ENCODE assay signal across 7 cellular contexts in the genomic region with DNA sequence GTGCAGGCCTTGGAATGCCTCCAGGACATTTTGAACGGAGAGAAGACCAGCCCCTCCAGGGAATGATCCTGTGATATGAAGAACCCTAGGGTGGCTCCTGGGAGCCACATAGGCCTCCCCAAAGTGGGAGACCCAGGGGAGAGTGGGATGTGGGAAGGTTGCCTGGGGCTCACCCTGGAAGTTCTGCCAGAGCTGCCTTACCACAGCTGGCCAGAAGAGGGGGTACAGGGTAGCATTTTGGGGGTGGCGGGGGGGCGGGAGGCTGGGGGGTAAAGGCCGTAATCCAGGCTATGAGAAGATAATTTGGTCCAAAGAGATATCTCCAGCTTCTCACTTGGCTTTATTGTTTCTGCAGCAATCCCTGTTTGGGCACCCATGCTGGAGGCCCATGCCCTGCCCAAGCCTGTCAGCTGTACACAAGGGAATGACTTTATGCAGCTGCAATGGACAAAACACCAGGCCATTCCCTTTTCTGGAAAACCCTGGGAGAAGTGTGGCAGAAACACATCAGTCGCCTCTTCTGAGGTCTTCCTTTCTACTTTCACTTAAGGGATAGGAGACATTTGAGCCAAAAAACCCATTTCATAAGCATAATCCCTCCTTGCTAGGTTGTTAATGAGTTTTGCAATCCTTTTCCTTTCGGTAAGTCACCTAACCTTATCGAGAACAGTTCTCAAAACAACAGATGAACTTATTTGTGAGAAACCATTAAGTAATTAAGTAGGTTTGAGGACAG.
DNase-seq lines count a peak whose midpoint lies in the region; ATAC-seq lines count a peak whose summit lies in the region.
"Had no signal": no experiment of that assay in that cellular context is flagged by ENCODE, and none has a peak within 500 bp of the region (broad histone marks: within the 10 kb centered on the region; RNA-seq: fewer than 3 reads in every experiment).

No MANE protein-coding gene starts in this region.

- H3K27ac Mint-ChIP-seq in stimulated activated naive CD8-positive, alpha-beta T cell treated with anti-CD3 and anti-CD28 coated beads, Interleukin-15, amount 100 ng/mL, for 72 hours, result no peak overlapping the region
- H3K27ac Mint-ChIP-seq: T-helper 2 cell treated with Interferon-gamma antibody and Interleukin-4, amounts not matched to agents 5 μg/mL and 100 μg/mL, for 36 hours had no signal

- H3K4me1 Mint-ChIP-seq in stimulated activated naive CD8-positive, alpha-beta T cell treated with anti-CD3 and anti-CD28 coated beads, Interleukin-15, amount 100 ng/mL, for 72 hours, result peaks cover 5% of the 10 kb centered on the region

- H3K4me3 Mint-ChIP-seq in stimulated activated naive CD8-positive, alpha-beta T cell treated with anti-CD3 and anti-CD28 coated beads, Interleukin-15, amount 100 ng/mL, for 72 hours, result no peak overlapping the region
- H3K4me3 Mint-ChIP-seq: T-helper 2 cell treated with Interferon-gamma antibody and Interleukin-4, amounts not matched to agents 5 μg/mL and 100 μg/mL, for 36 hours had no signal

- DNase-seq in stimulated activated naive CD8-positive, alpha-beta T cell treated with anti-CD3 and anti-CD28 coated beads, Interleukin-15, Interleukin-2, amounts not matched to agents 100 U/mL and 50 U/mL, for 24 hours, result peak; percentile 49
- no peak for DNase-seq in stimulated activated naive CD8-positive, alpha-beta T cell treated with anti-CD3 and anti-CD28 coated beads, Interleukin-15, amount 100 ng/mL, for 72 hours
- DNase-seq in globus pallidus (ENCODE audit: low spot score), result peak; percentile 20
- DNase-seq in NK-92 treated with Interleukin-12 subunit alpha and Interleukin-12 subunit beta, amount 100 ng/mL, for 24 hours (lab: John Stamatoyannopoulos, UW), result no peak

- H3K9me3 Mint-ChIP-seq in stimulated activated naive CD8-positive, alpha-beta T cell treated with anti-CD3 and anti-CD28 coated beads, Interleukin-15, amount 100 ng/mL, for 72 hours, result no peaks in the 10 kb centered on the region
- H3K9me3 Mint-ChIP-seq: T-helper 2 cell treated with Interferon-gamma antibody and Interleukin-4, amounts not matched to agents 5 μg/mL and 100 μg/mL, for 36 hours had no signal

- H3K27me3 Mint-ChIP-seq in stimulated activated naive CD8-positive, alpha-beta T cell treated with anti-CD3 and anti-CD28 coated beads, Interleukin-15, amount 100 ng/mL, for 72 hours, result no peaks in the 10 kb centered on the region

- ATAC-seq in stimulated activated naive CD8-positive, alpha-beta T cell treated with anti-CD3 and anti-CD28 coated beads, Interleukin-15, Interleukin-2, amounts not matched to agents 100 U/mL and 50 U/mL, for 24 hours, result no peak
- ATAC-seq in stimulated activated naive CD8-positive, alpha-beta T cell treated with anti-CD3 and anti-CD28 coated beads, Interleukin-15, amount 100 ng/mL, for 72 hours, result no peak
- no peak for ATAC-seq in GM18502 (IDR thresholded peaks at IDR 0.05; ENCODE audit: poor library complexity, unreplicated experiment)
- ATAC-seq in GM19395 (IDR thresholded peaks at IDR 0.05; ENCODE audit: unreplicated experiment), result no peak

Comparison
In these comparisons a context has a peak if more than half of its experiments do, and no peak if none do; other contexts are left out.
1. DNase-seq: peak in stimulated activated naive CD8-positive, alpha-beta T cell treated with anti-CD3 and anti-CD28 coated beads, Interleukin-15, Interleukin-2, amounts not matched to agents 100 U/mL and 50 U/mL, for 24 hours (single experiment) and globus pallidus (single experiment); none in stimulated activated naive CD8-positive, alpha-beta T cell treated with anti-CD3 and anti-CD28 coated beads, Interleukin-15, amount 100 ng/mL, for 72 hours (0 of 2) and NK-92 treated with Interleukin-12 subunit alpha and Interleukin-12 subunit beta, amount 100 ng/mL, for 24 hours (single experiment).